ENCODE assay signal across 21 cellular contexts in genomic region chr13:71880753-71881541, GRCh38. TPM values are rescaled to one million over a fixed set of nuclear protein-coding genes. Genes with fewer than 3 reads are reported as not detected.
DNase-seq lines count a peak whose midpoint lies in the region; ATAC-seq and TF ChIP-seq lines count a peak whose summit lies in the region.
"Had no signal": no experiment of that assay in that cellular context is flagged by ENCODE, and none has a peak within 500 bp of the region (broad histone marks: within the 10 kb centered on the region; RNA-seq: fewer than 3 reads in every experiment).

No MANE protein-coding gene starts in this region.

- CTCF ChIA-PET in mammary epithelial cell (lab: Charles Lee; ENCODE audit: low non-redundant PET): no interaction called here

- dilution Hi-C loops in mammary epithelial cell (cut with HindIII; ENCODE audit: low sequenced_read_pairs): no loop called here

- intact Hi-C loops in mammary epithelial cell (cut with micrococcal nuclease): no loop called here
- intact Hi-C loops in breast epithelium (cut with DNase I; ENCODE audit: low total_unique reads): no loop called here

- ATAC-seq in GM21786 (IDR thresholded peaks at IDR 0.05; ENCODE audit: unreplicated experiment): no peak
- ATAC-seq: activated CD8-positive, alpha-beta memory T cell treated with anti-CD3 and anti-CD28 coated beads, Interleukin-2, amount 10 ng/mL, durations not matched to agents 7 days and 5 days had no signal

- no peak overlapping the region for H3K4me3 ChIP-seq in mammary epithelial cell (replicated peaks in 1 of 3; ENCODE audit: insufficient read depth in 1 of 3, low read depth in 2 of 3, low read length in 3 of 3)
- H3K4me3 ChIP-seq in breast epithelium: no peak overlapping the region
- peak overlapping the region; percentile 15 for H3K4me3 ChIP-seq in iPS-18a (ENCODE audit: low read length)
- H3K4me3 ChIP-seq: cardiac muscle cell, HAP-1, lung, stomach had no signal

- DNase-seq in mammary epithelial cell (peak; percentile 25), breast epithelium (ENCODE audit: low spot score in 2 of 2) (no peak), amniotic epithelial cell (ENCODE audit: low read depth) (peak; percentile 86), NCI-H1105 (lab: John Stamatoyannopoulos, UW) (no peak), COLO829 (ENCODE audit: low spot score) (no peak), amygdala (lab: John Stamatoyannopoulos, UW) (no peak)
- DNase-seq: activated CD8-positive, alpha-beta memory T cell treated with anti-CD3 and anti-CD28 coated beads, Interleukin-2, amount 10 ng/mL, durations not matched to agents 7 days and 5 days; activated naive CD8-positive, alpha-beta T cell treated with anti-CD3 and anti-CD28 coated beads for 36 hours; C1 segment of cervical spinal cord; dermis blood vessel endothelial cell; DMS 273 treated with DMSO at 0.1 percent for 48 hours; GF-D8; NCI-H187; stomach had no signal

- H3K27me3 ChIP-seq in mammary epithelial cell (ENCODE audit: insufficient read depth, low read length) (no peaks in the 10 kb centered on the region), breast epithelium (no peaks in the 10 kb centered on the region), iPS-18a (ENCODE audit: control insufficient read depth, insufficient read depth, low read length) (no peaks in the 10 kb centered on the region)
- H3K27me3 ChIP-seq: cardiac muscle cell, stomach had no signal

- no peak overlapping the region for H3K4me2 ChIP-seq in mammary epithelial cell (ENCODE audit: insufficient read depth, low read depth, low read length)

- H3K9ac ChIP-seq in mammary epithelial cell (ENCODE audit: insufficient read depth, low read length): no peak overlapping the region
- no peak overlapping the region for H3K9ac ChIP-seq in iPS-18a (ENCODE audit: low read length)

- WGBS in mammary epithelial cell (ENCODE audit: low coverage, missing lambda C conversion rate): 80% methylated on average over 6 of the region's 6 CpGs

- no peak for TF ChIP-seq POLR2A in breast epithelium (IDR thresholded peaks at IDR 0.05)

- H3K4me1 ChIP-seq in mammary epithelial cell (ENCODE audit: insufficient read depth, low read length) (peaks cover 4% of the 10 kb centered on the region), breast epithelium (no peaks in the 10 kb centered on the region), iPS-18a (ENCODE audit: control insufficient read depth, low read depth, low read length) (peaks cover 30% of the 10 kb centered on the region)

- no peaks in the 10 kb centered on the region for H3K79me2 ChIP-seq in mammary epithelial cell (ENCODE audit: insufficient read depth, low read length)

- in situ Hi-C loops in mammary epithelial cell (cut with MboI; ENCODE audit: low sequenced_read_pairs in 2 of 2): no loop called here

- TF ChIP-seq CTCF in mammary epithelial cell (conservative IDR thresholded peaks at IDR 0.05 in 1 of 2, IDR thresholded peaks at IDR 0.05 in 1 of 2; ENCODE audit: extremely low read depth in 1 of 2, insufficient read depth in 1 of 2, low read depth in 1 of 2, low read length in 2 of 2): no peak
- TF ChIP-seq CTCF in breast epithelium (IDR thresholded peaks at IDR 0.05): no peak

- H3K9me3 ChIP-seq in mammary epithelial cell (replicated peaks; ENCODE audit: insufficient read depth, low read length) (no peaks in the 10 kb centered on the region), breast epithelium (no peaks in the 10 kb centered on the region), iPS-18a (ENCODE audit: control insufficient read depth, low read depth, low read length) (no peaks in the 10 kb centered on the region)
- H3K9me3 ChIP-seq: HAP-1, stomach had no signal

- H2AFZ ChIP-seq in mammary epithelial cell (ENCODE audit: low read depth, low read length): no peak overlapping the region

- H4K20me1 ChIP-seq in mammary epithelial cell (ENCODE audit: insufficient read depth, low read length): no peaks in the 10 kb centered on the region

- no peaks in the 10 kb centered on the region for H3K36me3 ChIP-seq in mammary epithelial cell (ENCODE audit: insufficient read depth, low read length)
- H3K36me3 ChIP-seq in breast epithelium: no peaks in the 10 kb centered on the region
- no peaks in the 10 kb centered on the region for H3K36me3 ChIP-seq in iPS-18a (ENCODE audit: control insufficient read depth, low read depth, low read length)
- H3K36me3 ChIP-seq: cardiac muscle cell, HAP-1, stomach had no signal

- no TSS peak for BruUV-seq in mammary epithelial cell (replicated peaks; lab: Mats Ljungman, UMichigan)

- H3K27ac ChIP-seq in mammary epithelial cell (ENCODE audit: insufficient read depth, low read depth, low read length): no peak overlapping the region
- H3K27ac ChIP-seq in breast epithelium: no peak overlapping the region
- no peak overlapping the region for H3K27ac ChIP-seq in iPS-18a (ENCODE audit: low read length)
- H3K27ac ChIP-seq: cardiac muscle cell, RWPE1, stomach had no signal

RNA-seq across cellular contexts. Expression of gene DACH1, which starts 13.9 kb away (rescaled TPM):
- total RNA-seq in mammary epithelial cell (under 1 TPM in 1 of 2 donors, not detected in 1; under 0.01 TPM), breast epithelium (10 to 100 TPM in 2 of 3 donors, 1 to 10 TPM in 1; 2.2 to 13.9 (median 11.5) TPM)
- not detected for polyA plus RNA-seq in mammary epithelial cell
- polyA minus RNA-seq in mammary epithelial cell: not detected
- total RNA-seq: activated CD8-positive, alpha-beta memory T cell treated with anti-CD3 and anti-CD28 coated beads, Interleukin-2, amount 10 ng/mL, durations not matched to agents 7 days and 5 days; activated naive CD8-positive, alpha-beta T cell treated with anti-CD3 and anti-CD28 coated beads for 36 hours; osteoblast had no signal

Comparison
In these comparisons a context has a peak if more than half of its experiments do, and no peak if none do; other contexts are left out.
1. DNase-seq: peak in mammary epithelial cell (single experiment) and amniotic epithelial cell (single experiment); none in breast epithelium (0 of 2), NCI-H1105 (single experiment), COLO829 (single experiment) and amygdala (0 of 56).